ENCODE assay signal across 8 cellular contexts in genomic region chr2:23452853-23453420, GRCh38.
A peak's percentile ranks its signal among the peaks of the same experiment; 100 is the strongest.
DNase-seq lines count a peak whose midpoint lies in the region; ATAC-seq and TF ChIP-seq lines count a peak whose summit lies in the region.

No MANE protein-coding gene starts in this region.

- TF ChIP-seq POLR2A in NB4 (IDR thresholded peaks at IDR 0.05; ENCODE audit: extremely low read depth, insufficient read length) (no peak), stomach (IDR thresholded peaks at IDR 0.05) (no peak)

- DNase-seq in GM03348 (ENCODE audit: low spot score) (peak; percentile 14), NB4 (ENCODE audit: low read depth) (peak; percentile 85), stomach (no peak), OCI-M2 (lab: John Stamatoyannopoulos, UW; ENCODE audit: unreplicated experiment) (no peak), NCI-H524 treated with DMSO at 0.1 percent for 48 hours (lab: John Stamatoyannopoulos, UW) (no peak), COLO668 (lab: John Stamatoyannopoulos, UW; ENCODE audit: unreplicated experiment) (no peak)
- no peak for DNase-seq in central memory CD8-positive, alpha-beta T cell (ENCODE audit: low spot score in 2 of 2)

- H3K36me3 Mint-ChIP-seq in central memory CD8-positive, alpha-beta T cell (ENCODE audit: insufficient read depth) = no peaks in the 10 kb centered on the region

- no peak for TF ChIP-seq EP300 in stomach (IDR thresholded peaks at IDR 0.05)

- H3K27ac ChIP-seq in stomach = peak overlapping the region in 3 of 5 donors; percentile 42 to 80 (median 69)

- H3K4me1 ChIP-seq in stomach = peaks cover 4 to 36% (median 15%) of the 10 kb centered on the region in 4 donors

- H3K27me3 ChIP-seq in stomach = no peaks in the 10 kb centered on the region

- H3K27me3 Mint-ChIP-seq in central memory CD8-positive, alpha-beta T cell = peaks cover 34% of the 10 kb centered on the region

- no peaks in the 10 kb centered on the region for H3K9me3 Mint-ChIP-seq in central memory CD8-positive, alpha-beta T cell

- peaks cover 9% of the 10 kb centered on the region for H3K4me1 Mint-ChIP-seq in central memory CD8-positive, alpha-beta T cell

- TF ChIP-seq CTCF in NB4 (IDR thresholded peaks at IDR 0.05; ENCODE audit: low read depth, low read length) (no peak), stomach (IDR thresholded peaks at IDR 0.05) (no peak)

- no peaks in the 10 kb centered on the region for H3K9me3 ChIP-seq in stomach

- intact Hi-C loops in stomach (cut with DNase I; ENCODE audit: low total_unique reads) = no loop called here

- no peak overlapping the region for H3K27ac Mint-ChIP-seq in central memory CD8-positive, alpha-beta T cell (ENCODE audit: low read depth)

- no peak overlapping the region for H3K4me3 ChIP-seq in NB4 (ENCODE audit: low read depth, low read length)
- no peak overlapping the region for H3K4me3 ChIP-seq in stomach

- H3K36me3 ChIP-seq in stomach = no peaks in the 10 kb centered on the region

- WGBS in stomach, 5 donors = 43 to 62% (median 55%) methylated on average over 9 of the region's 9 CpGs

- no peak overlapping the region for H3K4me3 Mint-ChIP-seq in central memory CD8-positive, alpha-beta T cell

- ATAC-seq in GM21529 (IDR thresholded peaks at IDR 0.05; ENCODE audit: unreplicated experiment) = peak; percentile 47
- ATAC-seq in central memory CD8-positive, alpha-beta T cell (replicated peaks; ENCODE audit: extremely low read depth, poor library complexity, severe bottlenecking) = peak; percentile 66

Comparison
In these comparisons a context has a peak if more than half of its experiments do, and no peak if none do; other contexts are left out.
1. DNase-seq: peak in GM03348 (single experiment) and NB4 (single experiment); none in central memory CD8-positive, alpha-beta T cell (0 of 2), stomach (single experiment), OCI-M2 (single experiment), NCI-H524 treated with DMSO at 0.1 percent for 48 hours (single experiment) and COLO668 (single experiment).